In genomic region chr1:50959913-50960844, GRCh38 we compare ENCODE assay signal across 1 cellular context.
A peak's percentile ranks its signal among the peaks of the same experiment; 100 is the strongest.
TF ChIP-seq lines count a peak whose summit lies in the region.

Gene FAF1, minus strand, starts transcription at chr1:50960267. Its CDS starts 456 bp downstream, at chr1:50959811.

TF ChIP-seq in HepG2, 621 proteins besides CTCF, POLR2A, EP300 and RAD21 (continued from another document and continues in another):
- TF ChIP-seq THAP9 (CRISPR knock-in tag; IDR thresholded peaks at IDR 0.05; ENCODE audit: borderline replicate concordance) (peak; percentile 70; the same call in 1 of the 2 replicates), NONO (IDR thresholded peaks at IDR 0.05) (no peak), NONO (CRISPR knock-in tag; conservative IDR thresholded peaks at IDR 0.05) (peak; percentile 95), KLF9 (CRISPR knock-in tag; IDR thresholded peaks at IDR 0.05; ENCODE audit: low read depth) (peak; percentile 58; the same call in 1 of the 2 replicates), KAT2B (IDR thresholded peaks at IDR 0.05; ENCODE audit: borderline replicate concordance, low read depth, low read length) (no peak), KDM5B (CRISPR knock-in tag; IDR thresholded peaks at IDR 0.05; ENCODE audit: borderline replicate concordance) (no peak; the same call in 1 of the 2 replicates), FOXO1 (CRISPR knock-in tag; IDR thresholded peaks at IDR 0.05) (peak; percentile 36; the same call in 1 of the 2 replicates), STAG1 (CRISPR knock-in tag; IDR thresholded peaks at IDR 0.05) (no peak; the same call in 1 of the 2 replicates), HNRNPLL (IDR thresholded peaks at IDR 0.05; ENCODE audit: low read depth, low read length, poor library complexity, severe bottlenecking) (peak; percentile 93), HMG20A (CRISPR knock-in tag; IDR thresholded peaks at IDR 0.05; ENCODE audit: borderline replicate concordance) (0 out of 2 replicates have a peak, but pooled peaks have one; percentile 14), ZNF816 (CRISPR knock-in tag; IDR thresholded peaks at IDR 0.05; ENCODE audit: borderline replicate concordance) (no peak), ZNF660 (CRISPR knock-in tag; IDR thresholded peaks at IDR 0.05; ENCODE audit: borderline replicate concordance, low read depth) (no peak), PLRG1 (conservative IDR thresholded peaks at IDR 0.05) (no peak), SETDB1 (CRISPR knock-in tag; IDR thresholded peaks at IDR 0.05; ENCODE audit: borderline replicate concordance) (no peak), JARID2 (CRISPR knock-in tag; IDR thresholded peaks at IDR 0.05; ENCODE audit: insufficient replicate concordance) (no peak), TOE1 (CRISPR knock-in tag; IDR thresholded peaks at IDR 0.05) (no peak), ZBTB34 (CRISPR knock-in tag; IDR thresholded peaks at IDR 0.05) (peak; percentile 64; the same call in 1 of the 2 replicates), REPIN1 (CRISPR knock-in tag; IDR thresholded peaks at IDR 0.05; ENCODE audit: borderline replicate concordance, low read depth) (0 out of 2 replicates have a peak, but pooled peaks have one; percentile 81), PRMT3 (CRISPR knock-in tag; IDR thresholded peaks at IDR 0.05; ENCODE audit: borderline replicate concordance, low read depth) (no peak), FOXA1 (IDR thresholded peaks at IDR 0.05) (no peak), FOXA1 (CRISPR knock-in tag; IDR thresholded peaks at IDR 0.05) (no peak), ZNF674 (CRISPR knock-in tag; IDR thresholded peaks at IDR 0.05; ENCODE audit: low read depth) (no peak), ZNF713 (CRISPR knock-in tag; IDR thresholded peaks at IDR 0.05) (no peak), HNRNPL (IDR thresholded peaks at IDR 0.05; ENCODE audit: low read depth, low read length) (no peak), PTBP1 (IDR thresholded peaks at IDR 0.05; ENCODE audit: low read depth, low read length, poor library complexity, severe bottlenecking) (no peak), ZNF543 (CRISPR knock-in tag; IDR thresholded peaks at IDR 0.05) (no peak), JDP2 (CRISPR knock-in tag; IDR thresholded peaks at IDR 0.05; ENCODE audit: borderline replicate concordance) (no peak), EEA1 (CRISPR knock-in tag; IDR thresholded peaks at IDR 0.05; ENCODE audit: borderline replicate concordance) (no peak), YEATS2 (CRISPR knock-in tag; IDR thresholded peaks at IDR 0.05; ENCODE audit: borderline replicate concordance) (peak; percentile 97), DRAP1 (CRISPR knock-in tag; IDR thresholded peaks at IDR 0.05) (peak; percentile 54), POLR2AphosphoS2 (IDR thresholded peaks at IDR 0.05; ENCODE audit: low read depth, low read length) (no peak), ZNF354B (CRISPR knock-in tag; IDR thresholded peaks at IDR 0.05) (no peak; the same call in 1 of the 2 replicates), ZNF619 (CRISPR knock-in tag; IDR thresholded peaks at IDR 0.05) (peak; percentile 86), ZNF205 (CRISPR knock-in tag; IDR thresholded peaks at IDR 0.05) (peak; percentile 73; the same call in 1 of the 2 replicates), THRA (CRISPR knock-in tag; IDR thresholded peaks at IDR 0.05; ENCODE audit: borderline replicate concordance) (peak; percentile 77), TFAP4 (IDR thresholded peaks at IDR 0.05; ENCODE audit: borderline replicate concordance, low read depth) (peak; percentile 48; the same call in 1 of the 2 replicates), ZBTB2 (CRISPR knock-in tag; IDR thresholded peaks at IDR 0.05; ENCODE audit: low read depth) (peak; percentile 99), HIC2 (CRISPR knock-in tag; IDR thresholded peaks at IDR 0.05; ENCODE audit: low read depth) (no peak), ARNT (IDR thresholded peaks at IDR 0.05) (no peak), RBAK (CRISPR knock-in tag; IDR thresholded peaks at IDR 0.05) (no peak; the same call in 1 of the 2 replicates), RARA (CRISPR knock-in tag; IDR thresholded peaks at IDR 0.05) (peak; percentile 26; the same call in 1 of the 2 replicates), ZC3H4 (CRISPR knock-in tag; IDR thresholded peaks at IDR 0.05; ENCODE audit: borderline replicate concordance) (no peak), ZNF615 (CRISPR knock-in tag; IDR thresholded peaks at IDR 0.05; ENCODE audit: borderline replicate concordance) (no peak), ZBTB39 (CRISPR knock-in tag; IDR thresholded peaks at IDR 0.05) (no peak), TCF12 (IDR thresholded peaks at IDR 0.05) (no peak), TCF12 (CRISPR knock-in tag; IDR thresholded peaks at IDR 0.05) (0 out of 2 replicates have a peak, but pooled peaks have one; percentile 59), ZNF180 (CRISPR knock-in tag; IDR thresholded peaks at IDR 0.05; ENCODE audit: borderline replicate concordance, low read depth) (no peak), TP53 (CRISPR knock-in tag; conservative IDR thresholded peaks at IDR 0.05) (no peak), ZNF326 (CRISPR knock-in tag; IDR thresholded peaks at IDR 0.05; ENCODE audit: borderline replicate concordance) (no peak), HOXA7 (CRISPR knock-in tag; IDR thresholded peaks at IDR 0.05) (no peak), POLR2G (IDR thresholded peaks at IDR 0.05; ENCODE audit: low read depth, low read length) (peak; percentile 81), FIP1L1 (IDR thresholded peaks at IDR 0.05; ENCODE audit: borderline replicate concordance, insufficient read depth, low read depth, low read length) (no peak), CBX2 (IDR thresholded peaks at IDR 0.05; ENCODE audit: low read depth, low read length) (no peak), CBX2 (CRISPR knock-in tag; IDR thresholded peaks at IDR 0.05; ENCODE audit: low read depth) (no peak), ZNF589 (CRISPR knock-in tag; conservative IDR thresholded peaks at IDR 0.05) (0 out of 2 replicates have a peak, but pooled peaks have one; percentile 12)
